In genomic region chr1:91700332-91700731, GRCh38 we compare ENCODE assay signal across 13 cellular contexts.
DNase-seq lines count a peak whose midpoint lies in the region; ATAC-seq and TF ChIP-seq lines count a peak whose summit lies in the region.
"Had no signal": no experiment of that assay in that cellular context is flagged by ENCODE, and none has a peak within 500 bp of the region (broad histone marks: within the 10 kb centered on the region; RNA-seq: fewer than 3 reads in every experiment).

No MANE protein-coding gene starts in this region.

- H3K4me1 ChIP-seq in cardiac muscle cell (ENCODE audit: low read depth) (peaks cover 5% of the 10 kb centered on the region), foreskin keratinocyte (no peaks in the 10 kb centered on the region)
- H3K4me1 ChIP-seq: right lobe of liver had no signal

- no peaks in the 10 kb centered on the region for H3K36me3 ChIP-seq in cardiac muscle cell

- peak in 1 of 2 donors; percentile 55 for DNase-seq in cardiac muscle cell (ENCODE audit: low read depth in 1 of 2, low spot score in 1 of 2)
- no peak for DNase-seq in left ventricle myocardium superior
- DNase-seq in amniotic epithelial cell (ENCODE audit: low read depth) = peak; percentile 66
- DNase-seq in foreskin keratinocyte = peak; percentile 6 to 19
- no peak for DNase-seq in type B pancreatic cell (ENCODE audit: extremely low spot score, unreplicated experiment)
- DNase-seq in medulla oblongata (ENCODE audit: extremely low spot score) = no peak
- DNase-seq: activated CD8-positive, alpha-beta T cell treated with anti-CD3 and anti-CD28 coated beads, Interleukin-2, amount 10 ng/mL, durations not matched to agents 7 days and 5 days; DMS79; Kasumi-1; right lobe of liver; thyroid gland had no signal

- peaks cover 42% of the 10 kb centered on the region for H3K36me3 Mint-ChIP-seq in type B pancreatic cell

- no peak overlapping the region for H3K4me3 Mint-ChIP-seq in type B pancreatic cell
- H3K4me3 Mint-ChIP-seq: activated CD8-positive, alpha-beta T cell treated with anti-CD3 and anti-CD28 coated beads, Interleukin-2, amount 10 ng/mL, durations not matched to agents 7 days and 5 days had no signal

- H3K4me3 ChIP-seq in cardiac muscle cell = no peak overlapping the region
- H3K4me3 ChIP-seq: right lobe of liver, thyroid gland had no signal

- no peaks in the 10 kb centered on the region for H3K9me3 ChIP-seq in cardiac muscle cell (ENCODE audit: low read depth)
- H3K9me3 ChIP-seq: right lobe of liver, thyroid gland had no signal

- peaks cover 49% of the 10 kb centered on the region for H3K4me1 Mint-ChIP-seq in type B pancreatic cell (ENCODE audit: unreplicated experiment)

- no peak overlapping the region for H3K27ac Mint-ChIP-seq in type B pancreatic cell
- H3K27ac Mint-ChIP-seq: activated CD8-positive, alpha-beta T cell treated with anti-CD3 and anti-CD28 coated beads, Interleukin-2, amount 10 ng/mL, durations not matched to agents 7 days and 5 days had no signal

- H3K27me3 Mint-ChIP-seq in type B pancreatic cell = no peaks in the 10 kb centered on the region

- ATAC-seq in left ventricle myocardium superior (no peak), foreskin keratinocyte (no peak), HG03045 (IDR thresholded peaks at IDR 0.05; ENCODE audit: unreplicated experiment) (no peak), HG02840 (IDR thresholded peaks at IDR 0.05; ENCODE audit: low FRiP score, unreplicated experiment) (no peak)
- ATAC-seq: activated CD8-positive, alpha-beta T cell treated with anti-CD3 and anti-CD28 coated beads, Interleukin-2, amount 10 ng/mL, durations not matched to agents 7 days and 5 days had no signal

- H3K27me3 ChIP-seq in cardiac muscle cell = no peaks in the 10 kb centered on the region
- no peaks in the 10 kb centered on the region for H3K27me3 ChIP-seq in foreskin keratinocyte
- H3K27me3 ChIP-seq: right lobe of liver, thyroid gland had no signal

- TF ChIP-seq CTCF in cardiac muscle cell (IDR thresholded peaks at IDR 0.05; ENCODE audit: low read depth, low read length) (peak; percentile 28), foreskin keratinocyte (conservative IDR thresholded peaks at IDR 0.05) (peak; percentile 39), type B pancreatic cell (conservative IDR thresholded peaks at IDR 0.05) (peak; percentile 41)

- H3K27ac ChIP-seq in cardiac muscle cell (no peak overlapping the region), foreskin keratinocyte (no peak overlapping the region)
- H3K27ac ChIP-seq: right lobe of liver had no signal

- H3K9me3 Mint-ChIP-seq in type B pancreatic cell = no peaks in the 10 kb centered on the region

- intact Hi-C loops in left ventricle myocardium superior (cut with micrococcal nuclease) = loop anchor here (10.0 kb wide), 1 partner anchor 116 kb away; no protein-coding TSS in a partner anchor

Comparison
In these comparisons a context has a peak if more than half of its experiments do, and no peak if none do; other contexts are left out.
1. DNase-seq: peak in amniotic epithelial cell (single experiment) and foreskin keratinocyte (2 of 2); none in left ventricle myocardium superior (single experiment), type B pancreatic cell (single experiment) and medulla oblongata (single experiment).
2. Peak in every context shown above with its lines, with median percentiles within 50 percentile points of each other: CTCF ChIP-seq.